Comparison of ENCODE assay signal across 18 cellular contexts in genomic region chr14:70947739-70948138, GRCh38. TPM values are rescaled to one million over a fixed set of nuclear protein-coding genes. Genes with fewer than 3 reads are reported as not detected.
A peak's percentile ranks its signal among the peaks of the same experiment; 100 is the strongest.
DNase-seq lines count a peak whose midpoint lies in the region; ATAC-seq and TF ChIP-seq lines count a peak whose summit lies in the region.
"Had no signal": no experiment of that assay in that cellular context is flagged by ENCODE, and none has a peak within 500 bp of the region (broad histone marks: within the 10 kb centered on the region; RNA-seq: fewer than 3 reads in every experiment).

No MANE protein-coding gene starts in this region.

- DNase-seq in DMS53 (lab: John Stamatoyannopoulos, UW), result peak; percentile 3
- no peak for DNase-seq in DMS53 treated with DMSO at 0.1 percent for 48 hours (lab: John Stamatoyannopoulos, UW; ENCODE audit: unreplicated experiment)
- peak; percentile 42 for DNase-seq in GM23338 (ENCODE audit: low spot score)
- DNase-seq in PC-3, result peak; percentile 10
- DNase-seq in nephron progenitor cell, result no peak
- no peak for DNase-seq in BE2C
- no peak for DNase-seq in GM20000 (ENCODE audit: low spot score)
- DNase-seq: DMS 273 treated with DMSO at 0.1 percent for 48 hours, EL, H9, MG63, NCI-H1092, NCI-H146, NCI-H2081, NCI-H510A treated with DMSO at 0.1 percent for 48 hours had no signal

- POLR2A ChIA-PET in PC-3 (lab: Charles Lee; ENCODE audit: unreplicated experiment), result no interaction called here

- H3K4me1 Mint-ChIP-seq in GM23338 (no peaks in the 10 kb centered on the region), nephron progenitor cell (no peaks in the 10 kb centered on the region)
- H3K4me1 Mint-ChIP-seq: H9 had no signal

- H3K4me3 Mint-ChIP-seq in GM23338, result no peak overlapping the region
- no peak overlapping the region for H3K4me3 Mint-ChIP-seq in nephron progenitor cell
- H3K4me3 Mint-ChIP-seq: H9 had no signal

- H2AFZ ChIP-seq in GM23338 (no peak overlapping the region), PC-3 (ENCODE audit: low read length) (no peak overlapping the region)

- no peak overlapping the region for H3K9ac ChIP-seq in PC-3 (ENCODE audit: low read length)

- no peak overlapping the region for H3K27ac Mint-ChIP-seq in GM23338
- H3K27ac Mint-ChIP-seq in nephron progenitor cell, result peak overlapping the region; percentile 15
- H3K27ac Mint-ChIP-seq: H9 had no signal

- H3K4me1 ChIP-seq in GM23338 (ENCODE audit: insufficient read depth) (no peaks in the 10 kb centered on the region), PC-3 (ENCODE audit: insufficient read depth, low read length) (no peaks in the 10 kb centered on the region), BE2C (no peaks in the 10 kb centered on the region)

- intact Hi-C loops in PC-3 (cut with micrococcal nuclease), result no loop called here

- H3K36me3 ChIP-seq in GM23338 (ENCODE audit: insufficient read depth) (peaks cover 56% of the 10 kb centered on the region), PC-3 (ENCODE audit: low read depth, low read length) (peaks cover 50% of the 10 kb centered on the region), BE2C (peaks cover 19% of the 10 kb centered on the region)

- TF ChIP-seq CTCF in GM23338 (conservative IDR thresholded peaks at IDR 0.05; ENCODE audit: low read depth in 2 of 2) (no peak), PC-3 (conservative IDR thresholded peaks at IDR 0.05; ENCODE audit: low read depth, low read length) (no peak), nephron progenitor cell (IDR thresholded peaks at IDR 0.05) (no peak), BE2C (IDR thresholded peaks at IDR 0.05; ENCODE audit: low read depth, low read length) (no peak), GM20000 (IDR thresholded peaks at IDR 0.05; ENCODE audit: extremely low read depth, missing control alignments) (no peak)

- H3K27me3 ChIP-seq in GM23338 (ENCODE audit: insufficient read depth) (no peaks in the 10 kb centered on the region), PC-3 (ENCODE audit: low read length) (no peaks in the 10 kb centered on the region), BE2C (no peaks in the 10 kb centered on the region)
- H3K27me3 ChIP-seq: MG63 had no signal

- ATAC-seq in GM23338 (no peak), PC-3 (no peak), HG03097 (IDR thresholded peaks at IDR 0.05; ENCODE audit: low FRiP score, unreplicated experiment) (no peak)
- ATAC-seq: Panc1 had no signal

- BruUV-seq in PC-3 (replicated peaks; lab: Mats Ljungman, UMichigan), result no TSS peak

- H3K36me3 Mint-ChIP-seq in GM23338 (ENCODE audit: low read depth) (peaks cover 73% of the 10 kb centered on the region), nephron progenitor cell (ENCODE audit: low read depth) (peaks cover 90% of the 10 kb centered on the region)

- H3K4me2 ChIP-seq in GM23338, result no peak overlapping the region
- no peak overlapping the region for H3K4me2 ChIP-seq in PC-3 (ENCODE audit: low read length)

- CTCF ChIA-PET in PC-3 (lab: Charles Lee), result no interaction called here

- H4K20me1 ChIP-seq in GM23338 (replicated peaks; ENCODE audit: insufficient read depth) (no peaks in the 10 kb centered on the region), PC-3 (ENCODE audit: low read length) (no peaks in the 10 kb centered on the region)

- H3K4me3 ChIP-seq in GM23338, result no peak overlapping the region
- no peak overlapping the region for H3K4me3 ChIP-seq in PC-3 (ENCODE audit: low read length)
- H3K4me3 ChIP-seq in BE2C (ENCODE audit: low read depth, low read length), result no peak overlapping the region
- H3K4me3 ChIP-seq: MG63 had no signal

- H3F3A ChIP-seq in GM23338 (replicated peaks; ENCODE audit: low read depth) (0 out of 2 replicates have a peak, but pooled peaks cover 5% of the 10 kb centered on the region), PC-3 (ENCODE audit: low read length, unreplicated experiment) (no peaks in the 10 kb centered on the region)

- H3K9me2 ChIP-seq in GM23338 (ENCODE audit: insufficient read depth) (no peaks in the 10 kb centered on the region), PC-3 (replicated peaks; ENCODE audit: low read length) (no peaks in the 10 kb centered on the region)

- H3K79me2 ChIP-seq in GM23338 (replicated peaks; ENCODE audit: insufficient read depth), result peaks cover 52% of the 10 kb centered on the region
- H3K79me2 ChIP-seq in PC-3 (ENCODE audit: low read length), result 0 out of 2 replicates have a peak, but pooled peaks cover 9% of the 10 kb centered on the region

- H3K27ac ChIP-seq in GM23338 (ENCODE audit: low read depth), result no peak overlapping the region
- no peak overlapping the region for H3K27ac ChIP-seq in PC-3 (ENCODE audit: low read length)
- H3K27ac ChIP-seq: 22Rv1 had no signal

- H3K9me3 Mint-ChIP-seq in GM23338 (peaks cover 55% of the 10 kb centered on the region), nephron progenitor cell (peaks cover 77% of the 10 kb centered on the region)

- H3K9me3 ChIP-seq in PC-3 (ENCODE audit: low read length), result peaks cover 12% of the 10 kb centered on the region
- H3K9me3 ChIP-seq in BE2C, result no peaks in the 10 kb centered on the region; the same call in 1 of the 2 replicates

- H3K27me3 Mint-ChIP-seq in GM23338 (ENCODE audit: insufficient read depth, low read depth, poor library complexity) (no peaks in the 10 kb centered on the region), nephron progenitor cell (ENCODE audit: low read depth, poor library complexity) (peaks cover 3% of the 10 kb centered on the region)

TF ChIP-seq in GM23338, 12 proteins besides CTCF, POLR2A, EP300 and RAD21:
- no peak for TF ChIP-seq ZNF331 (CRISPR knock-in tag; IDR thresholded peaks at IDR 0.05; ENCODE audit: low read depth)
- TF ChIP-seq REST (IDR thresholded peaks at IDR 0.05; ENCODE audit: unreplicated experiment), result no peak

RNA-seq across cellular contexts. Expression of gene PCNX1, which starts 40.5 kb away (rescaled TPM):
- total RNA-seq in GM23338 (2014; rRNA removed; shearing (Covaris generic)), result 53.1 and 59.9 TPM in 2 replicates
- 17.3 and 19.4 TPM in 2 replicates for polyA plus RNA-seq in GM23338 (2016; fragmentation: Nextera tagmentation; extraction: Ambion mirVana)
- total RNA-seq in PC-3 (2014; rRNA removed), result 21.5 and 23.3 TPM in 2 replicates
- 25.5 TPM for polyA plus RNA-seq in BE2C (2012; ENCODE audit: insufficient read depth, insufficient read length, low read depth)

Comparison
In these comparisons a context has a peak if more than half of its experiments do, and no peak if none do; other contexts are left out.
1. DNase-seq: peak in DMS53 (single experiment), GM23338 (single experiment) and PC-3 (single experiment); none in DMS53 treated with DMSO at 0.1 percent for 48 hours (single experiment), nephron progenitor cell (single experiment), BE2C (single experiment) and GM20000 (single experiment).